In genomic region chr14:50860478-50861086, GRCh38 we compare ENCODE assay signal across 8 cellular contexts. TPM values are rescaled to one million over a fixed set of nuclear protein-coding genes. Genes with fewer than 3 reads are reported as not detected.
A peak's percentile ranks its signal among the peaks of the same experiment; 100 is the strongest.
DNase-seq lines count a peak whose midpoint lies in the region; ATAC-seq and TF ChIP-seq lines count a peak whose summit lies in the region.

No MANE protein-coding gene starts in this region.

- TF ChIP-seq POLR2A in Peyer's patch (IDR thresholded peaks at IDR 0.05) = no peak

- H3K4me3 ChIP-seq in Peyer's patch = peak overlapping the region; percentile 38 to 49 (median 46)
- peak overlapping the region; percentile 53 for H3K4me3 ChIP-seq in fibroblast of pulmonary artery (replicated peaks; ENCODE audit: low read depth, low read length)

- peak overlapping the region; percentile 84 for H3K4me3 Mint-ChIP-seq in activated T-helper 1 cell treated with anti-CD3 and anti-CD28 coated beads, Interleukin-12 subunit alpha, Interleukin-12 subunit beta, Interleukin-2, Interleukin-4 antibody, amounts not matched to agents 30 ng/mL and 10 ng/mL and 1 ng/mL, durations not matched to agents 14 hours and 24 hours and 36 hours
- H3K4me3 Mint-ChIP-seq in natural killer cell treated with Interleukin-12 subunit alpha and Interleukin-12 subunit beta and Interleukin-15 and Interleukin-18, amount 100 ng/mL, for 72 hours = peak overlapping the region; percentile 84
- peak overlapping the region; percentile 83 to 87 for H3K4me3 Mint-ChIP-seq in stimulated activated naive B cell treated with anti-CD40 and anti-IgM and Interleukin-4, amounts not matched to agents 10 μg/mL and 1 μg/mL and 100 μg/mL, for 72 hours

- TF ChIP-seq CTCF in GM12873 (IDR thresholded peaks at IDR 0.05; ENCODE audit: insufficient read depth, low read depth, low read length, missing control alignments) (peak; percentile 70), Peyer's patch (IDR thresholded peaks at IDR 0.05) (peak; percentile 61 to 82 (median 68)), fibroblast of pulmonary artery (IDR thresholded peaks at IDR 0.05; ENCODE audit: low read length, missing control alignments) (peak; percentile 65)

- peak; percentile 71 to 80 for ATAC-seq in natural killer cell treated with Interleukin-12 subunit alpha and Interleukin-12 subunit beta and Interleukin-15 and Interleukin-18, amount 100 ng/mL, for 72 hours
- ATAC-seq in stimulated activated naive B cell treated with anti-CD40 and anti-IgM and Interleukin-4, amounts not matched to agents 10 μg/mL and 1 μg/mL and 100 μg/mL, for 72 hours (replicated peaks) = peak; percentile 74 to 75
- no peak for ATAC-seq in GM18870 (IDR thresholded peaks at IDR 0.05; ENCODE audit: unreplicated experiment)

- H3K4me1 ChIP-seq in Peyer's patch = peaks cover 0 to 8% (median 4%) of the 10 kb centered on the region in 4 donors

- H3K4me1 Mint-ChIP-seq in activated T-helper 1 cell treated with anti-CD3 and anti-CD28 coated beads, Interleukin-12 subunit alpha, Interleukin-12 subunit beta, Interleukin-2, Interleukin-4 antibody, amounts not matched to agents 30 ng/mL and 10 ng/mL and 1 ng/mL, durations not matched to agents 14 hours and 24 hours and 36 hours (ENCODE audit: low read depth) = peaks cover 18% of the 10 kb centered on the region
- peaks cover 6 to 7% of the 10 kb centered on the region in 2 donors for H3K4me1 Mint-ChIP-seq in natural killer cell treated with Interleukin-12 subunit alpha and Interleukin-12 subunit beta and Interleukin-15 and Interleukin-18, amount 100 ng/mL, for 72 hours (ENCODE audit: low read depth in 2 of 2)
- peaks cover 10 to 13% of the 10 kb centered on the region in 2 donors for H3K4me1 Mint-ChIP-seq in stimulated activated naive B cell treated with anti-CD40 and anti-IgM and Interleukin-4, amounts not matched to agents 10 μg/mL and 1 μg/mL and 100 μg/mL, for 72 hours

- H3K36me3 ChIP-seq in Peyer's patch = no peaks in the 10 kb centered on the region

- peaks cover 28% of the 10 kb centered on the region for H3K27me3 Mint-ChIP-seq in activated T-helper 1 cell treated with anti-CD3 and anti-CD28 coated beads, Interleukin-12 subunit alpha, Interleukin-12 subunit beta, Interleukin-2, Interleukin-4 antibody, amounts not matched to agents 30 ng/mL and 10 ng/mL and 1 ng/mL, durations not matched to agents 14 hours and 24 hours and 36 hours (ENCODE audit: insufficient read depth)
- H3K27me3 Mint-ChIP-seq in natural killer cell treated with Interleukin-12 subunit alpha and Interleukin-12 subunit beta and Interleukin-15 and Interleukin-18, amount 100 ng/mL, for 72 hours = peaks cover 3 to 5% of the 10 kb centered on the region in 2 donors
- H3K27me3 Mint-ChIP-seq in stimulated activated naive B cell treated with anti-CD40 and anti-IgM and Interleukin-4, amounts not matched to agents 10 μg/mL and 1 μg/mL and 100 μg/mL, for 72 hours = no peaks in the 10 kb centered on the region

- peak; percentile 84 to 85 for DNase-seq in Kasumi-1 (lab: John Stamatoyannopoulos, UW)
- DNase-seq in Peyer's patch = peak; percentile 76 to 96 (median 93)
- DNase-seq in activated T-helper 1 cell treated with anti-CD3 and anti-CD28 coated beads, Interleukin-12 subunit alpha, Interleukin-12 subunit beta, Interleukin-2, Interleukin-4 antibody, amounts not matched to agents 30 ng/mL and 10 ng/mL and 1 ng/mL, durations not matched to agents 14 hours and 24 hours and 36 hours (ENCODE audit: low spot score) = peak; percentile 71
- DNase-seq in fibroblast of pulmonary artery (ENCODE audit: low read depth) = peak; percentile 87
- DNase-seq in natural killer cell treated with Interleukin-12 subunit alpha and Interleukin-12 subunit beta and Interleukin-15 and Interleukin-18, amount 100 ng/mL, for 72 hours (ENCODE audit: low spot score) = peak; percentile 82
- DNase-seq in stimulated activated naive B cell treated with anti-CD40 and anti-IgM and Interleukin-4, amounts not matched to agents 10 μg/mL and 1 μg/mL and 100 μg/mL, for 72 hours = peak; percentile 81

- H3K27ac ChIP-seq in Peyer's patch = peak overlapping the region in 3 of 4 donors; percentile 44 to 70 (median 50)

- H3K27me3 ChIP-seq in Peyer's patch = no peaks in the 10 kb centered on the region

- no peak overlapping the region for H3K27ac Mint-ChIP-seq in activated T-helper 1 cell treated with anti-CD3 and anti-CD28 coated beads, Interleukin-12 subunit alpha, Interleukin-12 subunit beta, Interleukin-2, Interleukin-4 antibody, amounts not matched to agents 30 ng/mL and 10 ng/mL and 1 ng/mL, durations not matched to agents 14 hours and 24 hours and 36 hours
- H3K27ac Mint-ChIP-seq in natural killer cell treated with Interleukin-12 subunit alpha and Interleukin-12 subunit beta and Interleukin-15 and Interleukin-18, amount 100 ng/mL, for 72 hours = peak overlapping the region in 1 of 2 donors; percentile 74
- H3K27ac Mint-ChIP-seq in stimulated activated naive B cell treated with anti-CD40 and anti-IgM and Interleukin-4, amounts not matched to agents 10 μg/mL and 1 μg/mL and 100 μg/mL, for 72 hours = peak overlapping the region; percentile 70

- no peaks in the 10 kb centered on the region for H3K9me3 Mint-ChIP-seq in activated T-helper 1 cell treated with anti-CD3 and anti-CD28 coated beads, Interleukin-12 subunit alpha, Interleukin-12 subunit beta, Interleukin-2, Interleukin-4 antibody, amounts not matched to agents 30 ng/mL and 10 ng/mL and 1 ng/mL, durations not matched to agents 14 hours and 24 hours and 36 hours
- no peaks in the 10 kb centered on the region for H3K9me3 Mint-ChIP-seq in natural killer cell treated with Interleukin-12 subunit alpha and Interleukin-12 subunit beta and Interleukin-15 and Interleukin-18, amount 100 ng/mL, for 72 hours
- no peaks in the 10 kb centered on the region for H3K9me3 Mint-ChIP-seq in stimulated activated naive B cell treated with anti-CD40 and anti-IgM and Interleukin-4, amounts not matched to agents 10 μg/mL and 1 μg/mL and 100 μg/mL, for 72 hours

- no peaks in the 10 kb centered on the region for H3K36me3 Mint-ChIP-seq in activated T-helper 1 cell treated with anti-CD3 and anti-CD28 coated beads, Interleukin-12 subunit alpha, Interleukin-12 subunit beta, Interleukin-2, Interleukin-4 antibody, amounts not matched to agents 30 ng/mL and 10 ng/mL and 1 ng/mL, durations not matched to agents 14 hours and 24 hours and 36 hours (ENCODE audit: low read depth)
- H3K36me3 Mint-ChIP-seq in natural killer cell treated with Interleukin-12 subunit alpha and Interleukin-12 subunit beta and Interleukin-15 and Interleukin-18, amount 100 ng/mL, for 72 hours = no peaks in the 10 kb centered on the region
- H3K36me3 Mint-ChIP-seq in stimulated activated naive B cell treated with anti-CD40 and anti-IgM and Interleukin-4, amounts not matched to agents 10 μg/mL and 1 μg/mL and 100 μg/mL, for 72 hours = no peaks in the 10 kb centered on the region

- H3K9me3 ChIP-seq in Peyer's patch = no peaks in the 10 kb centered on the region

- intact Hi-C loops in activated T-helper 1 cell treated with anti-CD3 and anti-CD28 coated beads, Interleukin-12 subunit alpha, Interleukin-12 subunit beta, Interleukin-2, Interleukin-4 antibody, amounts not matched to agents 30 ng/mL and 10 ng/mL and 1 ng/mL, durations not matched to agents 14 hours and 24 hours and 36 hours (cut with micrococcal nuclease) = loop anchor here (1.0 to 2.0 kb wide), 10 partner anchors 15 to 540 kb away; partner anchors contain the start of genes NIN and SAV1

RNA-seq across cellular contexts. Expression of gene ABHD12B, which starts 11.3 kb away (rescaled TPM):
- total RNA-seq in Peyer's patch = not detected
- not detected in 2 replicates for total RNA-seq in activated T-helper 1 cell treated with anti-CD3 and anti-CD28 coated beads, Interleukin-12 subunit alpha, Interleukin-12 subunit beta, Interleukin-2, Interleukin-4 antibody, amounts not matched to agents 30 ng/mL and 10 ng/mL and 1 ng/mL, durations not matched to agents 14 hours and 24 hours and 36 hours
- under 1 TPM in 1 of 2 donors, not detected in 1; 0.73 TPM for total RNA-seq in natural killer cell treated with Interleukin-12 subunit alpha and Interleukin-12 subunit beta and Interleukin-15 and Interleukin-18, amount 100 ng/mL, for 72 hours

RNA-seq across cellular contexts. Expression of gene NIN, which starts 29.6 kb away (rescaled TPM):
- 100 to 1,000 TPM in 1 of 4 donors, 10 to 100 TPM in 3; 13.8 to 151 (median 21.5) TPM for total RNA-seq in Peyer's patch
- 39.9 and 43.3 TPM in 2 replicates for total RNA-seq in activated T-helper 1 cell treated with anti-CD3 and anti-CD28 coated beads, Interleukin-12 subunit alpha, Interleukin-12 subunit beta, Interleukin-2, Interleukin-4 antibody, amounts not matched to agents 30 ng/mL and 10 ng/mL and 1 ng/mL, durations not matched to agents 14 hours and 24 hours and 36 hours
- 10 to 100 TPM; 52.0 to 74.5 TPM for total RNA-seq in natural killer cell treated with Interleukin-12 subunit alpha and Interleukin-12 subunit beta and Interleukin-15 and Interleukin-18, amount 100 ng/mL, for 72 hours
